In the genomic region with DNA sequence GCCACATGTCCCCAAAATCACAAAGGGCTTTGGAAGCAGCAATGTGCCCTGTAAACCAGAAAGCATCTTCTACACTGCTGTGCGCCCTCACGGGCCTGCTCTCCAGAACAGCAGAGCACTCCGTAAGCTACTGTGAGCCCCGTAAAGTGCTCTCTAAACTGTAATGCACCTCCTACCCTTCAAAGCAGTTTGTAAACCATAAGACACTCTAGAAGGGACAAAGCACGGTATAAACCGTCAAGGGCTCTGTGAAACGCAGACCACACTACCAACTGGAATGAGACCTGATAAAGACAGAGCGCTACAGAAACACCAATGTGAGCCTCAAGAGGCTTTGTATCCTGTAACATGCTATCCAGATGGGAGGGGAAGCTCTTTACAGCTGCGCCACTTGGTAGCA, we compare ENCODE assay signal across 3 cellular contexts.
TF ChIP-seq lines count a peak whose summit lies in the region.

No MANE protein-coding gene starts in this region.

TF ChIP-seq in SK-N-SH, 30 proteins besides CTCF, POLR2A, EP300 and RAD21:
- no peak for TF ChIP-seq FOSL2 (IDR thresholded peaks at IDR 0.05; ENCODE audit: borderline replicate concordance, low read depth)
- no peak for TF ChIP-seq JUND (IDR thresholded peaks at IDR 0.05)
- TF ChIP-seq NFIC (IDR thresholded peaks at IDR 0.05; ENCODE audit: borderline replicate concordance) = no peak
- TF ChIP-seq MXI1 (IDR thresholded peaks at IDR 0.05; ENCODE audit: low read depth, low read length) = no peak
- TF ChIP-seq, protein P1, sequence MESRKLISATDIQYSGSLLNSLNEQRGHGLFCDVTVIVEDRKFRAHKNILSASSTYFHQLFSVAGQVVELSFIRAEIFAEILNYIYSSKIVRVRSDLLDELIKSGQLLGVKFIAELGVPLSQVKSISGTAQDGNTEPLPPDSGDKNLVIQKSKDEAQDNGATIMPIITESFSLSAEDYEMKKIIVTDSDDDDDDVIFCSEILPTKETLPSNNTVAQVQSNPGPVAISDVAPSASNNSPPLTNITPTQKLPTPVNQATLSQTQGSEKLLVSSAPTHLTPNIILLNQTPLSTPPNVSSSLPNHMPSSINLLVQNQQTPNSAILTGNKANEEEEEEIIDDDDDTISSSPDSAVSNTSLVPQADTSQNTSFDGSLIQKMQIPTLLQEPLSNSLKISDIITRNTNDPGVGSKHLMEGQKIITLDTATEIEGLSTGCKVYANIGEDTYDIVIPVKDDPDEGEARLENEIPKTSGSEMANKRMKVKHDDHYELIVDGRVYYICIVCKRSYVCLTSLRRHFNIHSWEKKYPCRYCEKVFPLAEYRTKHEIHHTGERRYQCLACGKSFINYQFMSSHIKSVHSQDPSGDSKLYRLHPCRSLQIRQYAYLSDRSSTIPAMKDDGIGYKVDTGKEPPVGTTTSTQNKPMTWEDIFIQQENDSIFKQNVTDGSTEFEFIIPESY (IDR thresholded peaks at IDR 0.05; ENCODE audit: borderline replicate concordance, low read depth) = no peak
- no peak for TF ChIP-seq TEAD4 (IDR thresholded peaks at IDR 0.05; ENCODE audit: borderline replicate concordance, insufficient read depth)
- TF ChIP-seq TCF12 (IDR thresholded peaks at IDR 0.05) = no peak

TF ChIP-seq in SK-N-SH treated with all-trans-retinoic acid at 6 μM for 48 hours, 23 proteins besides CTCF, POLR2A, EP300 and RAD21:
- TF ChIP-seq, protein P2, sequence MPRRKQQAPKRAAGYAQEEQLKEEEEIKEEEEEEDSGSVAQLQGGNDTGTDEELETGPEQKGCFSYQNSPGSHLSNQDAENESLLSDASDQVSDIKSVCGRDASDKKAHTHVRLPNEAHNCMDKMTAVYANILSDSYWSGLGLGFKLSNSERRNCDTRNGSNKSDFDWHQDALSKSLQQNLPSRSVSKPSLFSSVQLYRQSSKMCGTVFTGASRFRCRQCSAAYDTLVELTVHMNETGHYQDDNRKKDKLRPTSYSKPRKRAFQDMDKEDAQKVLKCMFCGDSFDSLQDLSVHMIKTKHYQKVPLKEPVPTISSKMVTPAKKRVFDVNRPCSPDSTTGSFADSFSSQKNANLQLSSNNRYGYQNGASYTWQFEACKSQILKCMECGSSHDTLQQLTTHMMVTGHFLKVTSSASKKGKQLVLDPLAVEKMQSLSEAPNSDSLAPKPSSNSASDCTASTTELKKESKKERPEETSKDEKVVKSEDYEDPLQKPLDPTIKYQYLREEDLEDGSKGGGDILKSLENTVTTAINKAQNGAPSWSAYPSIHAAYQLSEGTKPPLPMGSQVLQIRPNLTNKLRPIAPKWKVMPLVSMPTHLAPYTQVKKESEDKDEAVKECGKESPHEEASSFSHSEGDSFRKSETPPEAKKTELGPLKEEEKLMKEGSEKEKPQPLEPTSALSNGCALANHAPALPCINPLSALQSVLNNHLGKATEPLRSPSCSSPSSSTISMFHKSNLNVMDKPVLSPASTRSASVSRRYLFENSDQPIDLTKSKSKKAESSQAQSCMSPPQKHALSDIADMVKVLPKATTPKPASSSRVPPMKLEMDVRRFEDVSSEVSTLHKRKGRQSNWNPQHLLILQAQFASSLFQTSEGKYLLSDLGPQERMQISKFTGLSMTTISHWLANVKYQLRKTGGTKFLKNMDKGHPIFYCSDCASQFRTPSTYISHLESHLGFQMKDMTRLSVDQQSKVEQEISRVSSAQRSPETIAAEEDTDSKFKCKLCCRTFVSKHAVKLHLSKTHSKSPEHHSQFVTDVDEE (CRISPR knock-in tag; IDR thresholded peaks at IDR 0.05) = no peak
- TF ChIP-seq ZNF565 (CRISPR knock-in tag; conservative IDR thresholded peaks at IDR 0.05; ENCODE audit: low read depth) = no peak
- TF ChIP-seq ZNF70 (CRISPR knock-in tag; IDR thresholded peaks at IDR 0.05) = no peak
- TF ChIP-seq CSDC2 (CRISPR knock-in tag; IDR thresholded peaks at IDR 0.05) = no peak
- TF ChIP-seq TCF4 (CRISPR knock-in tag; IDR thresholded peaks at IDR 0.05; ENCODE audit: borderline replicate concordance) = no peak
- no peak for TF ChIP-seq ZC3H10 (CRISPR knock-in tag; IDR thresholded peaks at IDR 0.05)
- TF ChIP-seq ARNTL (CRISPR knock-in tag; IDR thresholded peaks at IDR 0.05; ENCODE audit: borderline replicate concordance, low read depth) = no peak
- TF ChIP-seq, protein P3, sequence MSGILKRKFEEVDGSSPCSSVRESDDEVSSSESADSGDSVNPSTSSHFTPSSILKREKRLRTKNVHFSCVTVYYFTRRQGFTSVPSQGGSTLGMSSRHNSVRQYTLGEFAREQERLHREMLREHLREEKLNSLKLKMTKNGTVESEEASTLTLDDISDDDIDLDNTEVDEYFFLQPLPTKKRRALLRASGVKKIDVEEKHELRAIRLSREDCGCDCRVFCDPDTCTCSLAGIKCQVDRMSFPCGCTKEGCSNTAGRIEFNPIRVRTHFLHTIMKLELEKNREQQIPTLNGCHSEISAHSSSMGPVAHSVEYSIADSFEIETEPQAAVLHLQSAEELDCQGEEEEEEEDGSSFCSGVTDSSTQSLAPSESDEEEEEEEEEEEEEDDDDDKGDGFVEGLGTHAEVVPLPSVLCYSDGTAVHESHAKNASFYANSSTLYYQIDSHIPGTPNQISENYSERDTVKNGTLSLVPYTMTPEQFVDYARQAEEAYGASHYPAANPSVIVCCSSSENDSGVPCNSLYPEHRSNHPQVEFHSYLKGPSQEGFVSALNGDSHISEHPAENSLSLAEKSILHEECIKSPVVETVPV (CRISPR knock-in tag; IDR thresholded peaks at IDR 0.05) = no peak
- TF ChIP-seq SNAI2 (CRISPR knock-in tag; IDR thresholded peaks at IDR 0.05) = no peak
- TF ChIP-seq ZNF8 (CRISPR knock-in tag; IDR thresholded peaks at IDR 0.05) = no peak
- no peak for TF ChIP-seq ISL1 (CRISPR knock-in tag; IDR thresholded peaks at IDR 0.05)
- TF ChIP-seq, protein P4, sequence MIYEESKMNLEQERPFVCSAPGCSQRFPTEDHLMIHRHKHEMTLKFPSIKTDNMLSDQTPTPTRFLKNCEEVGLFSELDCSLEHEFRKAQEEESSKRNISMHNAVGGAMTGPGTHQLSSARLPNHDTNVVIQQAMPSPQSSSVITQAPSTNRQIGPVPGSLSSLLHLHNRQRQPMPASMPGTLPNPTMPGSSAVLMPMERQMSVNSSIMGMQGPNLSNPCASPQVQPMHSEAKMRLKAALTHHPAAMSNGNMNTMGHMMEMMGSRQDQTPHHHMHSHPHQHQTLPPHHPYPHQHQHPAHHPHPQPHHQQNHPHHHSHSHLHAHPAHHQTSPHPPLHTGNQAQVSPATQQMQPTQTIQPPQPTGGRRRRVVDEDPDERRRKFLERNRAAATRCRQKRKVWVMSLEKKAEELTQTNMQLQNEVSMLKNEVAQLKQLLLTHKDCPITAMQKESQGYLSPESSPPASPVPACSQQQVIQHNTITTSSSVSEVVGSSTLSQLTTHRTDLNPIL (CRISPR knock-in tag; IDR thresholded peaks at IDR 0.05; ENCODE audit: low read depth) = no peak
- no peak for TF ChIP-seq BACH2 (CRISPR knock-in tag; IDR thresholded peaks at IDR 0.05; ENCODE audit: borderline replicate concordance)
- no peak for TF ChIP-seq GLIS3 (CRISPR knock-in tag; IDR thresholded peaks at IDR 0.05)
- no peak for TF ChIP-seq TOX (CRISPR knock-in tag; IDR thresholded peaks at IDR 0.05; ENCODE audit: borderline replicate concordance)
- TF ChIP-seq RARB (CRISPR knock-in tag; IDR thresholded peaks at IDR 0.05) = no peak
- TF ChIP-seq ESRRG (CRISPR knock-in tag; IDR thresholded peaks at IDR 0.05) = no peak
- no peak for TF ChIP-seq ZFP3 (CRISPR knock-in tag; IDR thresholded peaks at IDR 0.05)
- TF ChIP-seq PPARA (CRISPR knock-in tag; IDR thresholded peaks at IDR 0.05; ENCODE audit: borderline replicate concordance) = no peak

TF ChIP-seq in H1, 55 proteins besides CTCF, POLR2A, EP300 and RAD21:
- TF ChIP-seq TEAD4 (IDR thresholded peaks at IDR 0.05; ENCODE audit: low read depth, low read length) (no peak), CTBP2 (IDR thresholded peaks at IDR 0.05; ENCODE audit: borderline replicate concordance, insufficient read depth, insufficient read length, low read length) (no peak), BCL11A (IDR thresholded peaks at IDR 0.05; ENCODE audit: low read depth in 2 of 2, low read length in 2 of 2) (no peak), CEBPB (IDR thresholded peaks at IDR 0.05; ENCODE audit: low read depth, low read length) (no peak), SP1 (IDR thresholded peaks at IDR 0.05; ENCODE audit: low read depth, low read length) (no peak), TAF1 (IDR thresholded peaks at IDR 0.05; ENCODE audit: low read depth, low read length) (no peak), BACH1 (IDR thresholded peaks at IDR 0.05; ENCODE audit: low read length) (no peak), NRF1 (IDR thresholded peaks at IDR 0.05; ENCODE audit: low read depth, low read length) (no peak), PHF8 (conservative IDR thresholded peaks at IDR 0.05; ENCODE audit: low read depth, low read length) (no peak), EZH2 (IDR thresholded peaks at IDR 0.05; ENCODE audit: low read depth, low read length, severe bottlenecking) (no peak), TAF7 (optimal IDR thresholded peaks at IDR 0.05; ENCODE audit: borderline replicate concordance, low read depth, low read length) (no peak), EGR1 (IDR thresholded peaks at IDR 0.05; ENCODE audit: borderline replicate concordance, low read depth, low read length) (no peak), CHD2 (IDR thresholded peaks at IDR 0.05; ENCODE audit: low read length) (no peak), ZNF274 (IDR thresholded peaks at IDR 0.05; ENCODE audit: borderline replicate concordance, extremely low read depth, low read length) (no peak), RXRA (IDR thresholded peaks at IDR 0.05; ENCODE audit: insufficient read depth, low read depth, low read length) (no peak)
- TF ChIP-seq, protein P5, sequence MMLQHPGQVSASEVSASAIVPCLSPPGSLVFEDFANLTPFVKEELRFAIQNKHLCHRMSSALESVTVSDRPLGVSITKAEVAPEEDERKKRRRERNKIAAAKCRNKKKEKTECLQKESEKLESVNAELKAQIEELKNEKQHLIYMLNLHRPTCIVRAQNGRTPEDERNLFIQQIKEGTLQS (IDR thresholded peaks at IDR 0.05; ENCODE audit: insufficient read depth, low read depth, low read length) = no peak
- TF ChIP-seq, protein P6, sequence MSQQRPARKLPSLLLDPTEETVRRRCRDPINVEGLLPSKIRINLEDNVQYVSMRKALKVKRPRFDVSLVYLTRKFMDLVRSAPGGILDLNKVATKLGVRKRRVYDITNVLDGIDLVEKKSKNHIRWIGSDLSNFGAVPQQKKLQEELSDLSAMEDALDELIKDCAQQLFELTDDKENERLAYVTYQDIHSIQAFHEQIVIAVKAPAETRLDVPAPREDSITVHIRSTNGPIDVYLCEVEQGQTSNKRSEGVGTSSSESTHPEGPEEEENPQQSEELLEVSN (IDR thresholded peaks at IDR 0.05) = no peak
TF ChIP-seq in H1: peak in this region for 0.
